In the genomic region with DNA sequence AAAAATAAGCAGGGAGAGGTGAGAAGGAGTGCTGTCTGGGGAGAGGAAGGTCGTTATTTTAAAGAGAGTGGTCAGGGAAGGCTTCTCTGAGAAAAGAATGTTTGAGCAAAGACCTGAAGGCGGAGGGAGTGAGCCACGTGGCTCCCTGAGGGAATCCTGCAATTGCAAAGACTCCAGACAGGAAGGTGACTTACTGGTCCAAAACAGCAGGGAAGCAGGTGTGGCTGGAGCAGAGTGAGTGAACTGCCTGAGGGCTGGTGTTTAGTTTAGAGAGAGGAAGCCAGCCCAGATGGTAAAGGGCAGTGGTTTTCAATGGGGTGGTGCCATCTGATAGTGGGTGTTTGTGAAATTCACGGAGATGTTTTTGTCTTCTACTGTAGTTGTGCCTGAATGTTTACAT, we compare ENCODE assay signal across 10 cellular contexts. TPM values are rescaled to one million over a fixed set of nuclear protein-coding genes. Genes with fewer than 3 reads are reported as not detected.
DNase-seq lines count a peak whose midpoint lies in the region; ATAC-seq and TF ChIP-seq lines count a peak whose summit lies in the region.
"Had no signal": no experiment of that assay in that cellular context is flagged by ENCODE, and none has a peak within 500 bp of the region (broad histone marks: within the 10 kb centered on the region; RNA-seq: fewer than 3 reads in every experiment).

No MANE protein-coding gene starts in this region.

- intact Hi-C loops in vagina (cut with DNase I), result no loop called here

- H3K27me3 ChIP-seq in MG63, result no peaks in the 10 kb centered on the region
- H3K27me3 ChIP-seq in Peyer's patch, result no peaks in the 10 kb centered on the region
- H3K27me3 ChIP-seq in vagina, result no peaks in the 10 kb centered on the region
- H3K27me3 ChIP-seq: SJSA1 had no signal

- no peaks in the 10 kb centered on the region for H3K36me3 ChIP-seq in MG63
- no peaks in the 10 kb centered on the region for H3K36me3 ChIP-seq in Peyer's patch
- H3K36me3 ChIP-seq in vagina, result no peaks in the 10 kb centered on the region
- H3K36me3 ChIP-seq: SJSA1, thoracic aorta had no signal

- DNase-seq in EL (peak; percentile 51), MG63 (peak; percentile 56), UCSD-AML1 (lab: John Stamatoyannopoulos, UW; ENCODE audit: unreplicated experiment) (peak; percentile 58), memory B cell (ENCODE audit: low spot score in 2 of 2) (no peak), Peyer's patch (no peak), type B pancreatic cell (ENCODE audit: extremely low spot score, unreplicated experiment) (no peak), vagina (ENCODE audit: extremely low spot score in 2 of 2) (no peak)
- DNase-seq: foreskin melanocyte had no signal

- H3K4me1 ChIP-seq in Peyer's patch (no peaks in the 10 kb centered on the region), vagina (no peaks in the 10 kb centered on the region)
- H3K4me1 ChIP-seq: SJSA1 had no signal

- no peaks in the 10 kb centered on the region for H3K27me3 Mint-ChIP-seq in memory B cell
- H3K27me3 Mint-ChIP-seq in type B pancreatic cell, result peaks cover 3% of the 10 kb centered on the region

- no peak for TF ChIP-seq POLR2A in Peyer's patch (IDR thresholded peaks at IDR 0.05)
- no peak for TF ChIP-seq POLR2A in vagina (IDR thresholded peaks at IDR 0.05)

- H3K4me3 ChIP-seq in MG63 (no peak overlapping the region), Peyer's patch (no peak overlapping the region), vagina (no peak overlapping the region)
- H3K4me3 ChIP-seq: SJSA1, thoracic aorta had no signal

- H3K27ac Mint-ChIP-seq in memory B cell (peak overlapping the region; percentile 5), type B pancreatic cell (no peak overlapping the region)

- ATAC-seq in memory B cell (ENCODE audit: low read depth), result no peak

- peaks cover 15% of the 10 kb centered on the region for H3K4me1 Mint-ChIP-seq in memory B cell
- peaks cover 17% of the 10 kb centered on the region for H3K4me1 Mint-ChIP-seq in type B pancreatic cell (ENCODE audit: unreplicated experiment)

- peaks cover 3% of the 10 kb centered on the region for H3K36me3 Mint-ChIP-seq in memory B cell
- no peaks in the 10 kb centered on the region for H3K36me3 Mint-ChIP-seq in type B pancreatic cell

- H3K4me3 Mint-ChIP-seq in memory B cell, result no peak overlapping the region
- no peak overlapping the region for H3K4me3 Mint-ChIP-seq in type B pancreatic cell

- H3K9me3 ChIP-seq in MG63, result peaks cover 2% of the 10 kb centered on the region
- H3K9me3 ChIP-seq in Peyer's patch, result no peaks in the 10 kb centered on the region
- H3K9me3 ChIP-seq in vagina, result no peaks in the 10 kb centered on the region
- H3K9me3 ChIP-seq: SJSA1, thoracic aorta had no signal

- H3K27ac ChIP-seq in Peyer's patch (no peak overlapping the region), vagina (no peak overlapping the region)
- H3K27ac ChIP-seq: SJSA1, thoracic aorta had no signal

- H3K9me3 Mint-ChIP-seq in memory B cell (peaks cover 7% of the 10 kb centered on the region), type B pancreatic cell (peaks cover 6% of the 10 kb centered on the region)

- TF ChIP-seq CTCF in Peyer's patch (IDR thresholded peaks at IDR 0.05) (no peak), type B pancreatic cell (conservative IDR thresholded peaks at IDR 0.05) (no peak), vagina (IDR thresholded peaks at IDR 0.05) (no peak)

RNA-seq across cellular contexts. Expression of a gene that starts 58.8 kb away (rescaled TPM):
- total RNA-seq in MG63 (2014; rRNA removed; shearing (Covaris generic); ENCODE audit: low replicate concordance), result 45.7 and 50.4 TPM in 2 replicates
- total RNA-seq in Peyer's patch, result 10 to 100 TPM; 59.6 to 80.7 (median 76.4) TPM
- total RNA-seq in type B pancreatic cell (ENCODE audit: low replicate concordance), result 68.1 and 117 TPM in 2 replicates
- total RNA-seq in vagina, result 71.5 TPM

Comparison
In these comparisons a context has a peak if more than half of its experiments do, and no peak if none do; other contexts are left out.
1. DNase-seq: peak in EL (single experiment), MG63 (single experiment) and UCSD-AML1 (single experiment); none in memory B cell (0 of 2), Peyer's patch (0 of 3), type B pancreatic cell (single experiment) and vagina (0 of 2).